ENCODE assay signal across 16 cellular contexts in genomic region chr1:104125226-104125625, GRCh38.
DNase-seq lines count a peak whose midpoint lies in the region; FAIRE-seq and TF ChIP-seq lines count a peak whose summit lies in the region.
"Had no signal": no experiment of that assay in that cellular context is flagged by ENCODE, and none has a peak within 500 bp of the region (broad histone marks: within the 10 kb centered on the region; RNA-seq: fewer than 3 reads in every experiment).

No MANE protein-coding gene starts in this region.

- H3K4me3 ChIP-seq in H1 (ENCODE audit: extremely low read depth in 1 of 4, insufficient read depth in 2 of 4, low read depth in 3 of 4, low read length in 4 of 4): no peak overlapping the region

- H3K79me1 ChIP-seq in H1 (ENCODE audit: low read depth, low read length): no peaks in the 10 kb centered on the region

- H3K79me2 ChIP-seq in H1 (ENCODE audit: control insufficient read depth in 1 of 2, insufficient read depth in 2 of 2, low read length in 2 of 2): no peaks in the 10 kb centered on the region

- CTCF ChIA-PET in H1 (lab: Charles Lee; ENCODE audit: partially characterized antibody): interaction anchor here (0.9 kb wide), 1 partner anchor 138 kb away, joined by 3 read pairs; no protein-coding TSS in a partner anchor

- no peak for TF ChIP-seq RAD21 in H1 (IDR thresholded peaks at IDR 0.05 in 1 of 2, conservative IDR thresholded peaks at IDR 0.05 in 1 of 2; ENCODE audit: low read depth in 2 of 2, low read length in 2 of 2)

- no peak overlapping the region for H3K14ac ChIP-seq in H1 (ENCODE audit: insufficient read length)

- H3K4ac ChIP-seq in H1 (replicated peaks; ENCODE audit: insufficient read length, low read depth, low read length): no peak overlapping the region

- DNase-seq in Daoy (ENCODE audit: low read depth) (peak; percentile 12), OCI-M1 (lab: John Stamatoyannopoulos, UW) (peak; percentile 88), H1 (ENCODE audit: low read depth in 1 of 2, low spot score in 2 of 2) (no peak), urothelium cell line (ENCODE audit: low spot score) (peak; percentile 7), NCI-H446 (lab: John Stamatoyannopoulos, UW) (no peak), NOMO-1 treated with dmso at 0.1 percent for 144 hours (lab: John Stamatoyannopoulos, UW; ENCODE audit: unreplicated experiment) (no peak)
- DNase-seq in activated naive CD4-positive, alpha-beta T cell treated with anti-CD3 and anti-CD28 coated beads, Interleukin-2, amount 50 U/mL, for 16 hours: no peak
- DNase-seq: C1 segment of cervical spinal cord; CD8-positive, alpha-beta memory T cell; DMS79 treated with DMSO at 0.1 percent for 48 hours; H9; NCI-H1436; NCI-H1930; NCI-H345; NCI-H526 had no signal

- no peak for FAIRE-seq in H1 (lab: Jason Lieb, UNC)
- no peak for FAIRE-seq in urothelium cell line (lab: Jason Lieb, UNC)
- FAIRE-seq: RCC 7860 had no signal

- no peak overlapping the region for H2BK5ac ChIP-seq in H1 (ENCODE audit: low read depth, low read length)

- no peak overlapping the region for H3K18ac ChIP-seq in H1 (ENCODE audit: extremely low read depth, low read length)

- H3K56ac ChIP-seq in H1 (replicated peaks; ENCODE audit: insufficient read length, low read depth, low read length): no peak overlapping the region

- H3K9ac ChIP-seq in H1 (replicated peaks in 1 of 4; ENCODE audit: extremely low read depth in 1 of 4, low read depth in 3 of 4, low read length in 3 of 4): no peak overlapping the region

- TF ChIP-seq CTCF in H1 (IDR thresholded peaks at IDR 0.05; ENCODE audit: control extremely low read depth in 1 of 3, insufficient read depth in 1 of 3, low read depth in 1 of 3, low read length in 3 of 3): no peak

- H4K91ac ChIP-seq in H1 (replicated peaks; ENCODE audit: insufficient read length, low read length): no peak overlapping the region

- no peak for TF ChIP-seq POLR2A in H1 (IDR thresholded peaks at IDR 0.05; ENCODE audit: control extremely low read depth in 1 of 2, low read depth in 2 of 2, low read length in 2 of 2)

- no peak overlapping the region for H2BK20ac ChIP-seq in H1 (ENCODE audit: low read length)

- no peak overlapping the region for H2AK5ac ChIP-seq in H1 (ENCODE audit: low read depth, low read length)

- TF ChIP-seq EP300 in H1 (IDR thresholded peaks at IDR 0.05; ENCODE audit: borderline replicate concordance in 1 of 2, low read depth in 2 of 2, low read length in 2 of 2): no peak

- H3K23me2 ChIP-seq in H1 (ENCODE audit: low read depth, low read length): no peaks in the 10 kb centered on the region

- H3K23ac ChIP-seq in H1 (ENCODE audit: insufficient read length): no peak overlapping the region

- H4K8ac ChIP-seq in H1 (ENCODE audit: extremely low read depth, insufficient read depth, low read length): no peak overlapping the region

- H2BK120ac ChIP-seq in H1 (replicated peaks; ENCODE audit: low read depth, low read length): no peak overlapping the region

- no peaks in the 10 kb centered on the region for H4K20me1 ChIP-seq in H1 (replicated peaks in 1 of 2; ENCODE audit: control insufficient read depth in 1 of 2, insufficient read depth in 2 of 2, low read length in 2 of 2)

- no peaks in the 10 kb centered on the region for H3K36me3 ChIP-seq in H1 (ENCODE audit: control insufficient read depth in 2 of 4, insufficient read depth in 4 of 4, low read length in 3 of 4)

- H2AFZ ChIP-seq in H1 (ENCODE audit: low read length): peak overlapping the region; percentile 49; the same call in 1 of the 2 replicates

- no peak overlapping the region for H3K4me2 ChIP-seq in H1 (ENCODE audit: insufficient read depth in 1 of 2, low read depth in 2 of 2, low read length in 2 of 2)

- H2BK12ac ChIP-seq in H1 (ENCODE audit: low read depth, low read length): no peak overlapping the region

- no peaks in the 10 kb centered on the region for H3K27me3 ChIP-seq in H1 (replicated peaks in 1 of 4; ENCODE audit: control insufficient read depth in 3 of 4, extremely low read depth in 1 of 4, insufficient read depth in 3 of 4, low read length in 3 of 4)

- WGBS in H1 (ENCODE audit: extremely low coverage in 1 of 2, insufficient coverage in 1 of 2, insufficient read length in 1 of 2, insufficient replicate concordance in 2 of 2, low coverage in 1 of 2, low lambda C conversion rate in 2 of 2, missing lambda C conversion rate in 1 of 2), 2 experiments: 100% methylated on average over 1 of the region's 1 CpG; no CpG with 5 or more reads in 1 of the 2 experiments

- no peak overlapping the region for H2BK15ac ChIP-seq in H1 (ENCODE audit: low read length)

- H4K5ac ChIP-seq in H1 (ENCODE audit: insufficient read length, low read depth, low read length): no peak overlapping the region

- POLR2A ChIA-PET in H1 (lab: Charles Lee; ENCODE audit: partially characterized antibody): no interaction called here

- H3K27ac ChIP-seq in H1 (ENCODE audit: low read depth, low read length): no peak overlapping the region

- H3K9me3 ChIP-seq in H1 (ENCODE audit: insufficient read depth in 2 of 2, low read depth in 1 of 2, low read length in 1 of 2): no peaks in the 10 kb centered on the region

- no peaks in the 10 kb centered on the region for H3K4me1 ChIP-seq in H1 (replicated peaks in 1 of 4; ENCODE audit: control insufficient read depth in 3 of 4, insufficient read depth in 4 of 4, low read length in 3 of 4)

TF ChIP-seq in H1, 55 proteins besides CTCF, POLR2A, EP300 and RAD21 (continues in another document):
- TF ChIP-seq CHD7 (IDR thresholded peaks at IDR 0.05; ENCODE audit: insufficient replicate concordance, low read length) (no peak), RNF2 (IDR thresholded peaks at IDR 0.05; ENCODE audit: borderline replicate concordance, low read depth, low read length, missing control alignments, poor library complexity, severe bottlenecking) (no peak)

Comparison
In these comparisons a context has a peak if more than half of its experiments do, and no peak if none do; other contexts are left out.
1. DNase-seq: peak in Daoy (single experiment), OCI-M1 (single experiment) and urothelium cell line (single experiment); none in H1 (0 of 2), NCI-H446 (0 of 2), activated naive CD4-positive, alpha-beta T cell treated with anti-CD3 and anti-CD28 coated beads, Interleukin-2, amount 50 U/mL, for 16 hours (single experiment) and NOMO-1 treated with dmso at 0.1 percent for 144 hours (single experiment).